Comparison of ENCODE assay signal across 8 cellular contexts in genomic region chr1:231420959-231421615, GRCh38. TPM values are rescaled to one million over a fixed set of nuclear protein-coding genes. Genes with fewer than 3 reads are reported as not detected.
DNase-seq lines count a peak whose midpoint lies in the region; ATAC-seq and TF ChIP-seq lines count a peak whose summit lies in the region.

No MANE protein-coding gene starts in this region.

- intact Hi-C loops in lower lobe of right lung (cut with DNase I), result no loop called here

- H4K20me1 ChIP-seq in GM23338 (replicated peaks; ENCODE audit: insufficient read depth), result peaks cover 34% of the 10 kb centered on the region

- no peaks in the 10 kb centered on the region; the same call in 2 of the 3 replicates for H3K36me3 Mint-ChIP-seq in GM23338 (ENCODE audit: low read depth)
- peaks cover 35% of the 10 kb centered on the region for H3K36me3 Mint-ChIP-seq in activated CD4-positive, alpha-beta T cell treated with anti-CD3 and anti-CD28 coated beads, Interleukin-2, amount 10 ng/mL, durations not matched to agents 7 days and 5 days (ENCODE audit: low read depth)

- ATAC-seq in GM23338 (peak; percentile 15), lower lobe of right lung (peak; percentile 4 to 24)

- peak; percentile 53 for DNase-seq in GM23338 (ENCODE audit: low spot score)
- no peak for DNase-seq in LNCaP clone FGC (ENCODE audit: low read depth)
- DNase-seq in activated CD4-positive, alpha-beta T cell treated with anti-CD3 and anti-CD28 coated beads, Interleukin-2, amount 10 ng/mL, durations not matched to agents 7 days and 5 days, result peak; percentile 38
- DNase-seq in lower lobe of right lung, result peak; percentile 72
- peak; percentile 20 for DNase-seq in stimulated activated CD8-positive, alpha-beta memory T cell treated with anti-CD3 and anti-CD28 coated beads, Interleukin-4, amount 100 ng/mL, for 24 hours (ENCODE audit: low read depth)
- DNase-seq in cortex of kidney (lab: John Stamatoyannopoulos, UW), result no peak

- H3K27ac ChIP-seq in GM23338 (ENCODE audit: low read depth), result no peak overlapping the region
- peak overlapping the region; percentile 98 for H3K27ac ChIP-seq in duodenal mucosa (ENCODE audit: low read depth, low read length)
- peak overlapping the region; percentile 96 for H3K27ac ChIP-seq in lower lobe of right lung

- no peaks in the 10 kb centered on the region for H3K9me3 Mint-ChIP-seq in GM23338
- H3K9me3 Mint-ChIP-seq in activated CD4-positive, alpha-beta T cell treated with anti-CD3 and anti-CD28 coated beads, Interleukin-2, amount 10 ng/mL, durations not matched to agents 7 days and 5 days, result no peaks in the 10 kb centered on the region

- H3K4me2 ChIP-seq in GM23338, result peak overlapping the region; percentile 79

- no peak for TF ChIP-seq CTCF in GM23338 (conservative IDR thresholded peaks at IDR 0.05; ENCODE audit: low read depth in 2 of 2)
- TF ChIP-seq CTCF in LNCaP clone FGC (IDR thresholded peaks at IDR 0.05; ENCODE audit: control insufficient read depth, extremely low read depth, insufficient read depth), result no peak
- TF ChIP-seq CTCF in lower lobe of right lung (IDR thresholded peaks at IDR 0.05), result no peak

- peaks cover 4% of the 10 kb centered on the region; the same call in 1 of the 2 replicates for H3K4me1 ChIP-seq in ES-I3 (ENCODE audit: insufficient read depth, low read length)
- peaks cover 23% of the 10 kb centered on the region for H3K4me1 ChIP-seq in GM23338 (ENCODE audit: insufficient read depth)
- peaks cover 28 to 34% of the 10 kb centered on the region in 2 donors for H3K4me1 ChIP-seq in duodenal mucosa (ENCODE audit: control insufficient read depth in 1 of 2, insufficient read depth in 2 of 2, low read length in 2 of 2)
- H3K4me1 ChIP-seq in lower lobe of right lung, result peaks cover 48% of the 10 kb centered on the region

- H3K36me3 ChIP-seq in ES-I3 (ENCODE audit: insufficient read depth, low read length), result no peaks in the 10 kb centered on the region
- H3K36me3 ChIP-seq in GM23338 (ENCODE audit: insufficient read depth), result no peaks in the 10 kb centered on the region
- H3K36me3 ChIP-seq in duodenal mucosa (ENCODE audit: control insufficient read depth in 1 of 2, insufficient read depth in 2 of 2, low read length in 2 of 2), result no peaks in the 10 kb centered on the region
- H3K36me3 ChIP-seq in lower lobe of right lung, result no peaks in the 10 kb centered on the region

- H3K27me3 Mint-ChIP-seq in GM23338 (ENCODE audit: insufficient read depth, low read depth, poor library complexity), result peaks cover 31% of the 10 kb centered on the region
- peaks cover 5% of the 10 kb centered on the region for H3K27me3 Mint-ChIP-seq in activated CD4-positive, alpha-beta T cell treated with anti-CD3 and anti-CD28 coated beads, Interleukin-2, amount 10 ng/mL, durations not matched to agents 7 days and 5 days

- H3K27ac Mint-ChIP-seq in GM23338, result no peak overlapping the region
- peak overlapping the region; percentile 93 for H3K27ac Mint-ChIP-seq in activated CD4-positive, alpha-beta T cell treated with anti-CD3 and anti-CD28 coated beads, Interleukin-2, amount 10 ng/mL, durations not matched to agents 7 days and 5 days

- H3K4me3 ChIP-seq in GM23338, result peak overlapping the region; percentile 79
- H3K4me3 ChIP-seq in LNCaP clone FGC (ENCODE audit: low read depth, low read length), result peak overlapping the region; percentile 81
- peak overlapping the region; percentile 80 to 83 for H3K4me3 ChIP-seq in duodenal mucosa (ENCODE audit: low read depth in 1 of 2, low read length in 2 of 2)
- peak overlapping the region; percentile 80 for H3K4me3 ChIP-seq in lower lobe of right lung

- H3K9me2 ChIP-seq in GM23338 (ENCODE audit: insufficient read depth), result no peaks in the 10 kb centered on the region

- CTCF ChIA-PET in activated CD4-positive, alpha-beta T cell treated with anti-CD3 and anti-CD28 coated beads, Interleukin-2, amount 10 ng/mL, durations not matched to agents 7 days and 5 days (lab: Charles Lee), result interaction anchor here (0.6 to 1.3 kb wide), 6 partner anchors 10 to 1559 kb away, joined by 3 read pairs; no protein-coding TSS in a partner anchor

- peak overlapping the region; percentile 44; the same call in 1 of the 2 replicates for H2AFZ ChIP-seq in GM23338

- peaks cover 11% of the 10 kb centered on the region; the same call in 1 of the 2 replicates for H3F3A ChIP-seq in GM23338 (replicated peaks; ENCODE audit: low read depth)

- H3K27me3 ChIP-seq in GM23338 (ENCODE audit: insufficient read depth), result peaks cover 86% of the 10 kb centered on the region
- H3K27me3 ChIP-seq in duodenal mucosa (ENCODE audit: control insufficient read depth in 1 of 2, insufficient read depth in 2 of 2, low read length in 2 of 2), result no peaks in the 10 kb centered on the region
- no peaks in the 10 kb centered on the region for H3K27me3 ChIP-seq in lower lobe of right lung (ENCODE audit: low read depth)

- peaks cover 22% of the 10 kb centered on the region for H3K4me1 Mint-ChIP-seq in GM23338
- H3K4me1 Mint-ChIP-seq in activated CD4-positive, alpha-beta T cell treated with anti-CD3 and anti-CD28 coated beads, Interleukin-2, amount 10 ng/mL, durations not matched to agents 7 days and 5 days, result peaks cover 44% of the 10 kb centered on the region

- H3K4me3 Mint-ChIP-seq in GM23338, result peak overlapping the region; percentile 94
- H3K4me3 Mint-ChIP-seq in activated CD4-positive, alpha-beta T cell treated with anti-CD3 and anti-CD28 coated beads, Interleukin-2, amount 10 ng/mL, durations not matched to agents 7 days and 5 days, result peak overlapping the region; percentile 82

- H3K9me3 ChIP-seq in ES-I3 (ENCODE audit: control insufficient read depth, insufficient read depth, low read length), result no peaks in the 10 kb centered on the region
- H3K9me3 ChIP-seq in duodenal mucosa (ENCODE audit: control insufficient read depth in 1 of 2, low read length in 2 of 2), result no peaks in the 10 kb centered on the region
- H3K9me3 ChIP-seq in lower lobe of right lung, result no peaks in the 10 kb centered on the region

- H3K9ac ChIP-seq in ES-I3 (ENCODE audit: low read depth, low read length) (peak overlapping the region; percentile 68; the same call in 1 of the 2 replicates), duodenal mucosa (ENCODE audit: low read depth in 1 of 2, low read length in 2 of 2) (peak overlapping the region; percentile 72 to 76)

- POLR2A ChIA-PET in activated CD4-positive, alpha-beta T cell treated with anti-CD3 and anti-CD28 coated beads, Interleukin-2, amount 10 ng/mL, durations not matched to agents 7 days and 5 days (lab: Charles Lee), result no interaction called here

- H3K79me2 ChIP-seq in GM23338 (replicated peaks; ENCODE audit: insufficient read depth), result peaks cover 6% of the 10 kb centered on the region

TF ChIP-seq in GM23338, 12 proteins besides CTCF, POLR2A, EP300 and RAD21:
- TF ChIP-seq EZH2phosphoT487 (IDR thresholded peaks at IDR 0.05; ENCODE audit: unreplicated experiment) (peak; percentile 74), EZH2 (IDR thresholded peaks at IDR 0.05; ENCODE audit: low read depth, unreplicated experiment) (peak; percentile 43), ZNF331 (CRISPR knock-in tag; IDR thresholded peaks at IDR 0.05; ENCODE audit: low read depth) (no peak)

RNA-seq across cellular contexts. Expression of gene EGLN1, which starts 1.0 kb away (rescaled TPM):
- 6.0 and 7.2 TPM in 2 replicates for total RNA-seq in GM23338 (2014; rRNA removed; shearing (Covaris generic))
- polyA plus RNA-seq in GM23338 (2016; fragmentation: Nextera tagmentation; extraction: Ambion mirVana), result 1.9 and 2.3 TPM in 2 replicates
- 10 to 100 TPM; 29.3 to 39.7 TPM for total RNA-seq in activated CD4-positive, alpha-beta T cell treated with anti-CD3 and anti-CD28 coated beads, Interleukin-2, amount 10 ng/mL, durations not matched to agents 7 days and 5 days
- total RNA-seq in lower lobe of right lung, result 29.7 TPM

Comparison
In these comparisons a context has a peak if more than half of its experiments do, and no peak if none do; other contexts are left out.
1. DNase-seq: peak in GM23338 (single experiment), activated CD4-positive, alpha-beta T cell treated with anti-CD3 and anti-CD28 coated beads, Interleukin-2, amount 10 ng/mL, durations not matched to agents 7 days and 5 days (single experiment), lower lobe of right lung (single experiment) and stimulated activated CD8-positive, alpha-beta memory T cell treated with anti-CD3 and anti-CD28 coated beads, Interleukin-4, amount 100 ng/mL, for 24 hours (single experiment); none in LNCaP clone FGC (single experiment) and cortex of kidney (single experiment).
2. Peak in every context shown above with its lines, with median percentiles within 50 percentile points of each other: H3K4me3 ChIP-seq.